Comparison of ENCODE assay signal across 9 cellular contexts in genomic region chr13:61148211-61148610, GRCh38.
"Had no signal": no experiment of that assay in that cellular context is flagged by ENCODE, and none has a peak within 500 bp of the region (broad histone marks: within the 10 kb centered on the region; RNA-seq: fewer than 3 reads in every experiment).

No MANE protein-coding gene starts in this region.

- H3K4me3 Mint-ChIP-seq: GM23338, H9 had no signal

- H2AFZ ChIP-seq: GM23338 had no signal

- DNase-seq: H9, HCEC 1CT, IMR-90, KG1 had no signal

- H3K4me1 Mint-ChIP-seq: GM23338 had no signal

- H3K4me3 ChIP-seq: GM23338, K562 had no signal

- FAIRE-seq: H1, H54, HTR-8/SVneo, K562 had no signal

- H3K4me2 ChIP-seq: GM23338 had no signal

- H3K27ac Mint-ChIP-seq: GM23338, H9 had no signal
